ENCODE assay signal across 8 cellular contexts in genomic region chr1:154971341-154971998, GRCh38. TPM values are rescaled to one million over a fixed set of nuclear protein-coding genes. Genes with fewer than 3 reads are reported as not detected.
A peak's percentile ranks its signal among the peaks of the same experiment; 100 is the strongest.
DNase-seq lines count a peak whose midpoint lies in the region; ATAC-seq and TF ChIP-seq lines count a peak whose summit lies in the region.

No MANE protein-coding gene starts in this region.

- H3K36me3 Mint-ChIP-seq in Calu3 (ENCODE audit: insufficient read depth, unreplicated experiment) (peaks cover 24% of the 10 kb centered on the region), progenitor cell of endocrine pancreas (ENCODE audit: insufficient read depth) (peaks cover 2% of the 10 kb centered on the region)

- no peak for ATAC-seq in HG03135 (IDR thresholded peaks at IDR 0.05; ENCODE audit: unreplicated experiment)

- H3K27me3 Mint-ChIP-seq in Calu3 (ENCODE audit: unreplicated experiment) (no peaks in the 10 kb centered on the region), progenitor cell of endocrine pancreas (no peaks in the 10 kb centered on the region)

- H3K4me1 Mint-ChIP-seq in Calu3 (ENCODE audit: low read depth, unreplicated experiment) (peaks cover 36% of the 10 kb centered on the region), progenitor cell of endocrine pancreas (ENCODE audit: low read depth) (peaks cover 29% of the 10 kb centered on the region)

- TF ChIP-seq CTCF in Calu3 (IDR thresholded peaks at IDR 0.05; ENCODE audit: unreplicated experiment) (no peak), epithelial cell of proximal tubule (conservative IDR thresholded peaks at IDR 0.05; ENCODE audit: low read depth, low read length) (no peak), progenitor cell of endocrine pancreas (IDR thresholded peaks at IDR 0.05; ENCODE audit: unreplicated experiment) (no peak)

- peak overlapping the region; percentile 53 for H3K4me3 Mint-ChIP-seq in Calu3 (ENCODE audit: low read depth, unreplicated experiment)
- H3K4me3 Mint-ChIP-seq in progenitor cell of endocrine pancreas (ENCODE audit: low read depth): peak overlapping the region; percentile 74

- CTCF ChIA-PET in Calu3 (lab: Charles Lee): interaction anchor here (0.7 to 1.8 kb wide), 5 partner anchors 10 to 269 kb away, joined by 4 to 12 read pairs (median 7); partner anchors contain the start of gene PYGO2

- peak overlapping the region; percentile 54 for H3K4me3 ChIP-seq in epithelial cell of proximal tubule (ENCODE audit: low read depth, low read length)

- intact Hi-C loops in Calu3 (cut with micrococcal nuclease; ENCODE audit: unreplicated experiment): loop anchor here (5.0 kb wide), 1 partner anchor 91 kb away; the partner anchor contains the start of gene EFNA4

- TF ChIP-seq POLR2A in Raji (IDR thresholded peaks at IDR 0.05; ENCODE audit: insufficient read depth, low read depth, low read length): 0 out of 2 replicates have a peak, but pooled peaks have one; percentile 16

- BruUV-seq in Calu3 (replicated peaks; lab: Mats Ljungman, UMichigan): no TSS peak

- DNase-seq in Calu3 (no peak), epithelial cell of proximal tubule (ENCODE audit: low read depth) (no peak), progenitor cell of endocrine pancreas (ENCODE audit: low spot score, unreplicated experiment) (no peak), NCI-H1930 (lab: John Stamatoyannopoulos, UW) (no peak), NCI-H1694 (lab: John Stamatoyannopoulos, UW) (no peak)
- DNase-seq in NK-92 treated with Interleukin-12 subunit alpha and Interleukin-12 subunit beta, amount 100 ng/mL, for 24 hours (lab: John Stamatoyannopoulos, UW): no peak

- H3K27ac Mint-ChIP-seq in Calu3 (ENCODE audit: unreplicated experiment) (peak overlapping the region; percentile 69), progenitor cell of endocrine pancreas (peak overlapping the region; percentile 98)

- H3K9me3 Mint-ChIP-seq in Calu3 (ENCODE audit: low read depth, unreplicated experiment) (no peaks in the 10 kb centered on the region), progenitor cell of endocrine pancreas (ENCODE audit: low read depth) (no peaks in the 10 kb centered on the region)

RNA-seq across cellular contexts. Expression of gene SHC1, which starts 0.9 kb away (rescaled TPM):
- total RNA-seq in Calu3 (2022) (73.5 and 77.5 TPM in 2 replicates), epithelial cell of proximal tubule (131 and 155 TPM in 2 replicates), progenitor cell of endocrine pancreas (43.3 and 54.7 TPM in 2 replicates)

RNA-seq across cellular contexts. Expression of gene CKS1B, which starts 3.0 kb away (rescaled TPM):
- total RNA-seq in Calu3 (2022) (182 and 230 TPM in 2 replicates), epithelial cell of proximal tubule (289 and 358 TPM in 2 replicates), progenitor cell of endocrine pancreas (78.7 and 85.8 TPM in 2 replicates)

RNA-seq across cellular contexts. Expression of gene PYGO2, which starts 9.9 kb away (rescaled TPM):
- 43.6 and 45.6 TPM in 2 replicates for total RNA-seq in Calu3 (2022)
- 16.0 and 23.7 TPM in 2 replicates for total RNA-seq in epithelial cell of proximal tubule
- total RNA-seq in progenitor cell of endocrine pancreas: 49.1 and 52.7 TPM in 2 replicates

RNA-seq across cellular contexts. Expression of gene FLAD1, which starts 11.7 kb away (rescaled TPM):
- total RNA-seq in Calu3 (2022) (74.3 and 75.1 TPM in 2 replicates), epithelial cell of proximal tubule (41.9 and 67.5 TPM in 2 replicates), progenitor cell of endocrine pancreas (53.7 and 55.9 TPM in 2 replicates)

RNA-seq across cellular contexts. Expression of gene PBXIP1, which starts 15.6 kb away (rescaled TPM):
- total RNA-seq in Calu3 (2022): 48.1 and 49.6 TPM in 2 replicates
- total RNA-seq in epithelial cell of proximal tubule: 23.4 and 49.6 TPM in 2 replicates
- 69.1 and 69.5 TPM in 2 replicates for total RNA-seq in progenitor cell of endocrine pancreas
